ENCODE assay signal across 1 cellular context in the genomic region with DNA sequence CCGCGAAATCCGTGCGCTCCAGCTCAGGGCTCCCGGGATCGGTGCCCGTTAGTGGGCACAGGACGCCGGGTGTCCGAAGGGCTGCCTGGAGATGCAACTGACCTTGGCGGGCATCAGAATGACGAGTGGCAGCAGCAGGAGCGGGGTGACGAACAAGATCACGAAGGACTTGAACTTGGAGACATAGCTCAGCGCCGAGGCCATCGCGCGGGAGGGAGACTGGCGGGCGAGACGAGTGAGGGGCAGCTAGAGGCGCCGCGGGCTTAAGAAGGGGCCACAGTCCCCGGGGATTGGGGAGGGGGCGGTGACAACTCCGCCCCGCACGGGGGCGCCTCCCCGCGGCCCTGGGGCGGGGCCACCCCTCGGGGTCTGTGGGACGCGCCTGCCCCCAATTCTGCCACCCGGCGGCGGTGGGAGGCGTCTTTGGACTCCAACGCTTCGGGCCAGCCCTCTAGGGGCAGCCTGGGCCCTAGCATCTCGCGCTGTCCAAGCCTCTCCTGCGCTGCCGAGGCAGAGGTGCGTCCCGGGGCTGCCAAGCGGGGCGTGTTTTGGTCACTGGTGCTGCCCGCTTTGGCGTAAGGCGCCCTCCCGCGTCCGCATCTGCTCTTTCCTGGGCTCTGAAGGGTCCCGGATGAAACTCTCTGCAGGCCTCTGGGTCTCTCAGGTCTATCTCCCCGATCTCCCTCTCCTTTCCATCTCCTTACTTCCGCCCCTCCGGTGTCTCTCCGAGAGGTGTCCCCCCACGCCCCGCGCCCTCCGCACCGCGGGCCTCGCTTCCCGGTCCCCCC.
TF ChIP-seq lines count a peak whose summit lies in the region.

A gene (minus strand): TSS at position 240 of the 788 bp plus-strand sequence. CDS start 36 bp downstream, at position 204.

TF ChIP-seq in GM23338, 12 proteins besides CTCF, POLR2A, EP300 and RAD21 (continued from another document):
- TF ChIP-seq, protein P1, sequence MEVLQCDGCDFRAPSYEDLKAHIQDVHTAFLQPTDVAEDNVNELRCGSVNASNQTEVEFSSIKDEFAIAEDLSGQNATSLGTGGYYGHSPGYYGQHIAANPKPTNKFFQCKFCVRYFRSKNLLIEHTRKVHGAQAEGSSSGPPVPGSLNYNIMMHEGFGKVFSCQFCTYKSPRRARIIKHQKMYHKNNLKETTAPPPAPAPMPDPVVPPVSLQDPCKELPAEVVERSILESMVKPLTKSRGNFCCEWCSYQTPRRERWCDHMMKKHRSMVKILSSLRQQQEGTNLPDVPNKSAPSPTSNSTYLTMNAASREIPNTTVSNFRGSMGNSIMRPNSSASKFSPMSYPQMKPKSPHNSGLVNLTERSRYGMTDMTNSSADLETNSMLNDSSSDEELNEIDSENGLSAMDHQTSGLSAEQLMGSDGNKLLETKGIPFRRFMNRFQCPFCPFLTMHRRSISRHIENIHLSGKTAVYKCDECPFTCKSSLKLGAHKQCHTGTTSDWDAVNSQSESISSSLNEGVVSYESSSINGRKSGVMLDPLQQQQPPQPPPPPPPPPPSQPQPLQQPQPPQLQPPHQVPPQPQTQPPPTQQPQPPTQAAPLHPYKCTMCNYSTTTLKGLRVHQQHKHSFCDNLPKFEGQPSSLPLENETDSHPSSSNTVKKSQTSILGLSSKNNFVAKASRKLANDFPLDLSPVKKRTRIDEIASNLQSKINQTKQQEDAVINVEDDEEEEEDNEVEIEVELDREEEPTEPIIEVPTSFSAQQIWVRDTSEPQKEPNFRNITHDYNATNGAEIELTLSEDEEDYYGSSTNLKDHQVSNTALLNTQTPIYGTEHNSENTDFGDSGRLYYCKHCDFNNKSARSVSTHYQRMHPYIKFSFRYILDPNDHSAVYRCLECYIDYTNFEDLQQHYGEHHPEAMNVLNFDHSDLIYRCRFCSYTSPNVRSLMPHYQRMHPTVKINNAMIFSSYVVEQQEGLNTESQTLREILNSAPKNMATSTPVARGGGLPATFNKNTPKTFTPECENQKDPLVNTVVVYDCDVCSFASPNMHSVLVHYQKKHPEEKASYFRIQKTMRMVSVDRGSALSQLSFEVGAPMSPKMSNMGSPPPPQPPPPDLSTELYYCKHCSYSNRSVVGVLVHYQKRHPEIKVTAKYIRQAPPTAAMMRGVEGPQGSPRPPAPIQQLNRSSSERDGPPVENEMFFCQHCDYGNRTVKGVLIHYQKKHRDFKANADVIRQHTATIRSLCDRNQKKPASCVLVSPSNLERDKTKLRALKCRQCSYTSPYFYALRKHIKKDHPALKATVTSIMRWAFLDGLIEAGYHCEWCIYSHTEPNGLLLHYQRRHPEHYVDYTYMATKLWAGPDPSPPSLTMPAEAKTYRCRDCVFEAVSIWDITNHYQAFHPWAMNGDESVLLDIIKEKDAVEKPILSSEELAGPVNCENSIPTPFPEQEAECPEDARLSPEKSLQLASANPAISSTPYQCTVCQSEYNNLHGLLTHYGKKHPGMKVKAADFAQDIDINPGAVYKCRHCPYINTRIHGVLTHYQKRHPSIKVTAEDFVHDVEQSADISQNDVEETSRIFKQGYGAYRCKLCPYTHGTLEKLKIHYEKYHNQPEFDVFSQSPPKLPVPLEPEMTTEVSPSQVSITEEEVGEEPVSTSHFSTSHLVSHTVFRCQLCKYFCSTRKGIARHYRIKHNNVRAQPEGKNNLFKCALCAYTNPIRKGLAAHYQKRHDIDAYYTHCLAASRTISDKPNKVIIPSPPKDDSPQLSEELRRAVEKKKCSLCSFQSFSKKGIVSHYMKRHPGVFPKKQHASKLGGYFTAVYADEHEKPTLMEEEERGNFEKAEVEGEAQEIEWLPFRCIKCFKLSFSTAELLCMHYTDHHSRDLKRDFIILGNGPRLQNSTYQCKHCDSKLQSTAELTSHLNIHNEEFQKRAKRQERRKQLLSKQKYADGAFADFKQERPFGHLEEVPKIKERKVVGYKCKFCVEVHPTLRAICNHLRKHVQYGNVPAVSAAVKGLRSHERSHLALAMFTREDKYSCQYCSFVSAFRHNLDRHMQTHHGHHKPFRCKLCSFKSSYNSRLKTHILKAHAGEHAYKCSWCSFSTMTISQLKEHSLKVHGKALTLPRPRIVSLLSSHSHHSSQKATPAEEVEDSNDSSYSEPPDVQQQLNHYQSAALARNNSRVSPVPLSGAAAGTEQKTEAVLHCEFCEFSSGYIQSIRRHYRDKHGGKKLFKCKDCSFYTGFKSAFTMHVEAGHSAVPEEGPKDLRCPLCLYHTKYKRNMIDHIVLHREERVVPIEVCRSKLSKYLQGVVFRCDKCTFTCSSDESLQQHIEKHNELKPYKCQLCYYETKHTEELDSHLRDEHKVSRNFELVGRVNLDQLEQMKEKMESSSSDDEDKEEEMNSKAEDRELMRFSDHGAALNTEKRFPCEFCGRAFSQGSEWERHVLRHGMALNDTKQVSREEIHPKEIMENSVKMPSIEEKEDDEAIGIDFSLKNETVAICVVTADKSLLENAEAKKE (CRISPR knock-in tag; IDR thresholded peaks at IDR 0.05), result no peak
- no peak for TF ChIP-seq CREB1 (CRISPR knock-in tag; IDR thresholded peaks at IDR 0.05; ENCODE audit: low read depth)
- no peak for TF ChIP-seq EZH2 (IDR thresholded peaks at IDR 0.05; ENCODE audit: low read depth, unreplicated experiment)
